19 cellular contexts compared by ENCODE assay signal in the genomic region with DNA sequence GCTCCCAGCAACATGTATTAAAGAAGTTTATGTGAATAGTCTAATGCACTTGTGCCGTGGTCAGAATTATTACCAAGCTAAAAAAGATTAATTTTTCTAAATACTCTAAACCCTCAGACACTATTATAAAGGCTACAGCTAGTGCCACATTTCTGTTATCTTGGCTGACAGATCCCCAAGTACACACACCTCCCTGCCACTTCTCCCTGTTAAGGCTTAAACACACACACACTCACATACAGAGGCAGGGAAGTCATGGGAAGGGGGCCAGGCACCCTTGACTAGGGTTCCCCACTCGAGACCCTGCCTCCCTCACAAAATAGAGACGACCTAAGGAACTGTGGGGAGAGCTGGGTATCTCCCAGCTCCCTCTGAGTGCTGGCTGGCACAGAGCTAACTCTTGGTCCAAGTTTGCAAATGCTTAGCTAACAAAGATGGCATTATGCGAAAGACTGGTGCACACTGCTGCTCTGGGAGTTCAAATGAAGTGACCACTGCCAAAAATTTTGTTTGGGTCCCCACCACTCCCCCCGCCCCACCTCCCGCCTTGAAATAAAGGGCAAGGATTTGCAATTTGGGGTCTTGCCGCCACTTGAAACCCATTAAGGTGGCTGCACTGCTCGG. TPM values are rescaled to one million over a fixed set of nuclear protein-coding genes. Genes with fewer than 3 reads are reported as not detected.
DNase-seq lines count a peak whose midpoint lies in the region; ATAC-seq and TF ChIP-seq lines count a peak whose summit lies in the region.
"Had no signal": no experiment of that assay in that cellular context is flagged by ENCODE, and none has a peak within 500 bp of the region (broad histone marks: within the 10 kb centered on the region; RNA-seq: fewer than 3 reads in every experiment).

No MANE protein-coding gene starts in this region.

- H3K4me3 Mint-ChIP-seq in brain: peak overlapping the region in 4 of 5 experiments; percentile 6 to 72 (median 54)
- no peak overlapping the region for H3K4me3 Mint-ChIP-seq in progenitor cell of endocrine pancreas (ENCODE audit: low read depth)
- H3K4me3 Mint-ChIP-seq: activated CD8-positive, alpha-beta T cell treated with anti-CD3 and anti-CD28 coated beads, Interleukin-2, amount 10 ng/mL, durations not matched to agents 7 days and 5 days; memory B cell had no signal

- H3K4me1 Mint-ChIP-seq in brain: peaks cover 92% of the 10 kb centered on the region
- H3K4me1 Mint-ChIP-seq in progenitor cell of endocrine pancreas (ENCODE audit: low read depth): peaks cover 41% of the 10 kb centered on the region

- peak overlapping the region in 4 of 5 experiments; percentile 72 to 89 (median 82) for H3K27ac Mint-ChIP-seq in brain
- peak overlapping the region; percentile 54 for H3K27ac Mint-ChIP-seq in progenitor cell of endocrine pancreas
- H3K27ac Mint-ChIP-seq: activated CD8-positive, alpha-beta T cell treated with anti-CD3 and anti-CD28 coated beads, Interleukin-2, amount 10 ng/mL, durations not matched to agents 7 days and 5 days had no signal

- ATAC-seq in GM21390 (IDR thresholded peaks at IDR 0.05; ENCODE audit: unreplicated experiment) (no peak), HG03460 (IDR thresholded peaks at IDR 0.05; ENCODE audit: unreplicated experiment) (no peak), GM18517 (IDR thresholded peaks at IDR 0.05; ENCODE audit: unreplicated experiment) (no peak), HG02938 (IDR thresholded peaks at IDR 0.05; ENCODE audit: unreplicated experiment) (no peak)
- ATAC-seq: activated CD8-positive, alpha-beta T cell treated with anti-CD3 and anti-CD28 coated beads, Interleukin-2, amount 10 ng/mL, durations not matched to agents 7 days and 5 days had no signal

- H3K27ac ChIP-seq in RWPE1: peak overlapping the region; percentile 47
- H3K27ac ChIP-seq: prostate gland had no signal

- DNase-seq in RWPE1 (ENCODE audit: low spot score) (no peak), hippocampal formation (lab: John Stamatoyannopoulos, UW) (peak; percentile 57 to 87), progenitor cell of endocrine pancreas (ENCODE audit: low spot score, unreplicated experiment) (no peak)
- DNase-seq: activated CD8-positive, alpha-beta T cell treated with anti-CD3 and anti-CD28 coated beads, Interleukin-2, amount 10 ng/mL, durations not matched to agents 7 days and 5 days; activated gamma-delta T cell treated with Interleukin-2 at 50 U/mL for 16 hours; cerebellar nuclear complex; DND-41; MM.1S; NCI-H2081 treated with DMSO at 0.1 percent for 48 hours; NK-92 treated with Interleukin-12 subunit alpha and Interleukin-12 subunit beta, amount 100 ng/mL, for 24 hours; SHP77 treated with DMSO at 0.1 percent for 48 hours; T1000 had no signal

- CTCF ChIA-PET in RWPE1 (lab: Yijun Ruan, JAX): interaction anchor here (0.6 kb wide), 1 partner anchor 20 kb away, joined by 3 read pairs; no protein-coding TSS in a partner anchor

- H3K9me3 Mint-ChIP-seq in brain: no peaks in the 10 kb centered on the region
- H3K9me3 Mint-ChIP-seq in progenitor cell of endocrine pancreas (ENCODE audit: low read depth): no peaks in the 10 kb centered on the region
- H3K9me3 Mint-ChIP-seq: memory B cell had no signal

- TF ChIP-seq CTCF in RWPE1 (conservative IDR thresholded peaks at IDR 0.05; ENCODE audit: low read depth) (no peak), brain (conservative IDR thresholded peaks at IDR 0.05) (no peak), progenitor cell of endocrine pancreas (IDR thresholded peaks at IDR 0.05; ENCODE audit: unreplicated experiment) (no peak)

- H3K27me3 Mint-ChIP-seq in brain (no peaks in the 10 kb centered on the region), progenitor cell of endocrine pancreas (no peaks in the 10 kb centered on the region)
- H3K27me3 Mint-ChIP-seq: memory B cell had no signal

- H3K36me3 Mint-ChIP-seq in brain (peaks cover 88% of the 10 kb centered on the region), progenitor cell of endocrine pancreas (ENCODE audit: insufficient read depth) (peaks cover 55% of the 10 kb centered on the region)

- POLR2A ChIA-PET in RWPE1 (lab: Yijun Ruan, JAX; ENCODE audit: low non-redundant PET): interaction anchor here (0.6 to 0.7 kb wide), 2 partner anchors 175 to 360 kb away, joined by 5 to 10 read pairs; no protein-coding TSS in a partner anchor

RNA-seq across cellular contexts. Expression of gene SSBP3, which starts 9.8 kb away (rescaled TPM):
- polyA plus RNA-seq in brain (ENCODE audit: insufficient read depth, low read depth, low replicate concordance): 197 TPM
- 149 and 161 TPM in 2 replicates for total RNA-seq in progenitor cell of endocrine pancreas

Comparison
In these comparisons a context has a peak if more than half of its experiments do, and no peak if none do; other contexts are left out.
1. DNase-seq: peak in hippocampal formation (2 of 2); none in RWPE1 (single experiment) and progenitor cell of endocrine pancreas (single experiment).